19 cellular contexts compared by ENCODE assay signal in the genomic region with DNA sequence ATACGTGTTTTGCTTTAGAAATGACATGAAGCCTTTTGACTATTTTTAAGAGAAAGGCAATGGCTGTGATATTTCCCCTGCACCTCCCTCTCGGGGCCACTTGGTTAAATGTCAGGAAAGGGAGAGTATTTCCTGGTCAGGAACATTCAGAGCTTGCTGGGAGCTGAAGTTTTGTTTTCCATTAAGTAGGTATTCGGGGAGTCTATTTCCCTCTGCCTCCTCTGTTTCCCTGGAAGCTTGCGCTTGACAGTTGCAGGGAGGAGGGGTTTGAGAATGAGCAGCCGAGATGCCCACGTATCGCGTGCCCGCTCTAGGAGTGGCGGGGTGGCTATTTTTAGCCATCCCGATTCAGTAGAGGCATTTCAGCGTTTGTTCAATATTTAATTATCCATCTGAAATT. TPM values are rescaled to one million over a fixed set of nuclear protein-coding genes. Genes with fewer than 3 reads are reported as not detected.
DNase-seq lines count a peak whose midpoint lies in the region; ATAC-seq, FAIRE-seq and TF ChIP-seq lines count a peak whose summit lies in the region.
"Had no signal": no experiment of that assay in that cellular context is flagged by ENCODE, and none has a peak within 500 bp of the region (broad histone marks: within the 10 kb centered on the region; RNA-seq: fewer than 3 reads in every experiment).

No MANE protein-coding gene starts in this region.

- DNase-seq in astrocyte (ENCODE audit: low read depth) (no peak), fibroblast of the aortic adventitia (ENCODE audit: low read depth) (no peak), midbrain (lab: John Stamatoyannopoulos, UW) (peak; percentile 11), NCI-H1417 (lab: John Stamatoyannopoulos, UW) (no peak), GM12891 (ENCODE audit: insufficient read length, low spot score) (no peak), DMS79 treated with DMSO at 0.1 percent for 48 hours (lab: John Stamatoyannopoulos, UW) (no peak)
- DNase-seq: activated CD4-positive, alpha-beta T cell treated with anti-CD3 and anti-CD28 coated beads, Interleukin-2, amount 10 ng/mL, durations not matched to agents 7 days and 5 days; activated T-cell treated with anti-CD3 and anti-CD28 coated beads for 4 hours; DMS53; NCI-H510A; OCI-M1; ovary; stimulated activated CD4-positive, alpha-beta T cell treated with anti-CD3 and anti-CD28 coated beads, Interleukin-15, amount 100 ng/mL, for 24 hours; T-helper 9 cell had no signal

- H3K36me3 ChIP-seq in astrocyte (ENCODE audit: insufficient read depth, low read length) (no peaks in the 10 kb centered on the region), subcutaneous abdominal adipose tissue (ENCODE audit: control insufficient read depth in 5 of 5, insufficient read depth in 5 of 5, low read length in 5 of 5) (peaks cover 0 to 6% (median 0%) of the 10 kb centered on the region in 5 donors)
- H3K36me3 ChIP-seq: ovary had no signal

- H3K4me2 ChIP-seq in astrocyte (ENCODE audit: low read length): no peak overlapping the region

- H2AFZ ChIP-seq in astrocyte (ENCODE audit: low read depth, low read length): no peak overlapping the region

- H3K27me3 ChIP-seq in astrocyte (ENCODE audit: insufficient read depth, low read length) (peaks cover 2% of the 10 kb centered on the region), subcutaneous abdominal adipose tissue (ENCODE audit: control insufficient read depth in 5 of 5, insufficient read depth in 4 of 5, low read length in 5 of 5) (no peaks in the 10 kb centered on the region)
- H3K27me3 ChIP-seq: ovary had no signal

- no peak for ATAC-seq in activated CD4-positive, CD25-positive, alpha-beta regulatory T cell treated with anti-CD3 and anti-CD28 coated beads, Interleukin-2, amount 50 U/mL, for 24 hours

- peaks cover 35% of the 10 kb centered on the region for H4K20me1 ChIP-seq in astrocyte (ENCODE audit: insufficient read depth, low read length)

- H3K4me3 ChIP-seq in astrocyte (ENCODE audit: insufficient read depth, low read depth, low read length) (no peak overlapping the region), fibroblast of the aortic adventitia (ENCODE audit: low read depth, low read length) (no peak overlapping the region), subcutaneous abdominal adipose tissue (ENCODE audit: low read depth in 1 of 5, low read length in 5 of 5) (no peak overlapping the region)
- H3K4me3 ChIP-seq: ovary had no signal

- H3K4me1 Mint-ChIP-seq in astrocyte (ENCODE audit: low read depth, unreplicated experiment): peaks cover 13% of the 10 kb centered on the region
- H3K4me1 Mint-ChIP-seq: activated CD4-positive, alpha-beta T cell treated with anti-CD3 and anti-CD28 coated beads, Interleukin-2, amount 10 ng/mL, durations not matched to agents 7 days and 5 days; activated naive CD4-positive, alpha-beta T cell treated with anti-CD3 and anti-CD28 coated beads, Interleukin-2, amount 50 U/mL, for 24 hours had no signal

- H3K27ac ChIP-seq in astrocyte (ENCODE audit: low read depth, low read length) (no peak overlapping the region), subcutaneous abdominal adipose tissue (ENCODE audit: low read depth, low read length) (peak overlapping the region; percentile 76)
- H3K27ac ChIP-seq: ovary had no signal

- H3K27ac Mint-ChIP-seq in astrocyte (ENCODE audit: unreplicated experiment): peak overlapping the region; percentile 53
- H3K27ac Mint-ChIP-seq: activated CD4-positive, alpha-beta T cell treated with anti-CD3 and anti-CD28 coated beads, Interleukin-2, amount 10 ng/mL, durations not matched to agents 7 days and 5 days; activated naive CD4-positive, alpha-beta T cell treated with anti-CD3 and anti-CD28 coated beads, Interleukin-2, amount 50 U/mL, for 24 hours had no signal

- no peaks in the 10 kb centered on the region for H3K79me2 ChIP-seq in astrocyte (ENCODE audit: insufficient read depth, low read length)

- no peak for TF ChIP-seq POLR2A in GM12891 (IDR thresholded peaks at IDR 0.05; ENCODE audit: low read depth, low read length)

- H3K9ac ChIP-seq in astrocyte (ENCODE audit: low read length) (no peak overlapping the region), subcutaneous abdominal adipose tissue (ENCODE audit: low read length in 5 of 5) (peak overlapping the region in 1 of 5 donors; percentile 49)

- H3K4me1 ChIP-seq in astrocyte (ENCODE audit: insufficient read depth, low read length) (no peaks in the 10 kb centered on the region), subcutaneous abdominal adipose tissue (ENCODE audit: control insufficient read depth in 5 of 5, insufficient read depth in 5 of 5, low read length in 5 of 5) (peaks cover 0 to 78% (median 18%) of the 10 kb centered on the region in 5 donors)

- TF ChIP-seq CTCF in astrocyte (IDR thresholded peaks at IDR 0.05; ENCODE audit: insufficient read depth, low read depth, low read length) (no peak), fibroblast of the aortic adventitia (IDR thresholded peaks at IDR 0.05; ENCODE audit: insufficient read depth, low read length) (peak; percentile 9)

- H3K27me3 Mint-ChIP-seq in astrocyte (ENCODE audit: low read depth, unreplicated experiment): peaks cover 2% of the 10 kb centered on the region

- H3K9me3 ChIP-seq in astrocyte (ENCODE audit: insufficient read depth, low read depth, low read length) (no peaks in the 10 kb centered on the region), subcutaneous abdominal adipose tissue (ENCODE audit: control insufficient read depth in 5 of 5, low read length in 5 of 5) (no peaks in the 10 kb centered on the region)
- H3K9me3 ChIP-seq: ovary had no signal

- H3K9me3 Mint-ChIP-seq in astrocyte (ENCODE audit: unreplicated experiment): no peaks in the 10 kb centered on the region
- H3K9me3 Mint-ChIP-seq: activated CD4-positive, alpha-beta T cell treated with anti-CD3 and anti-CD28 coated beads, Interleukin-2, amount 10 ng/mL, durations not matched to agents 7 days and 5 days; activated naive CD4-positive, alpha-beta T cell treated with anti-CD3 and anti-CD28 coated beads, Interleukin-2, amount 50 U/mL, for 24 hours had no signal

- FAIRE-seq in astrocyte (lab: Jason Lieb, UNC) (no peak), GM12891 (lab: Jason Lieb, UNC) (no peak)
- FAIRE-seq: bronchial epithelial cell, frontal cortex had no signal

- H3K4me3 Mint-ChIP-seq in astrocyte (ENCODE audit: unreplicated experiment): no peak overlapping the region
- H3K4me3 Mint-ChIP-seq: activated CD4-positive, alpha-beta T cell treated with anti-CD3 and anti-CD28 coated beads, Interleukin-2, amount 10 ng/mL, durations not matched to agents 7 days and 5 days; activated naive CD4-positive, alpha-beta T cell treated with anti-CD3 and anti-CD28 coated beads, Interleukin-2, amount 50 U/mL, for 24 hours had no signal

- H3K36me3 Mint-ChIP-seq in astrocyte (ENCODE audit: low read depth, unreplicated experiment): peaks cover 9% of the 10 kb centered on the region
- H3K36me3 Mint-ChIP-seq: activated naive CD4-positive, alpha-beta T cell treated with anti-CD3 and anti-CD28 coated beads, Interleukin-2, amount 50 U/mL, for 24 hours had no signal

TF ChIP-seq in GM12891, 5 proteins besides CTCF, POLR2A, EP300 and RAD21:
- TF ChIP-seq PAX5 (IDR thresholded peaks at IDR 0.05; ENCODE audit: insufficient read depth, low read length, severe bottlenecking) (no peak), TAF1 (IDR thresholded peaks at IDR 0.05; ENCODE audit: low read depth, low read length) (no peak), POU2F2 (IDR thresholded peaks at IDR 0.05; ENCODE audit: low read depth, low read length) (no peak), POLR2AphosphoS5 (IDR thresholded peaks at IDR 0.05; ENCODE audit: low read depth, low read length) (no peak), SPI1 (IDR thresholded peaks at IDR 0.05; ENCODE audit: low read depth, low read length) (no peak)

RNA-seq across cellular contexts. Expression of gene DAB2IP, which starts 6.7 kb away (rescaled TPM):
- total RNA-seq in astrocyte (41.4 and 41.7 TPM in 2 replicates), fibroblast of the aortic adventitia (ENCODE audit: low replicate concordance) (11.4 and 17.4 TPM in 2 replicates)
- polyA plus RNA-seq in GM12891 (2012; ENCODE audit: low read depth, missing spikeins): 0.33 TPM
- total RNA-seq: activated CD4-positive, alpha-beta T cell treated with anti-CD3 and anti-CD28 coated beads, Interleukin-2, amount 10 ng/mL, durations not matched to agents 7 days and 5 days had no signal
